ENCODE assay signal across 1 cellular context in the genomic region with DNA sequence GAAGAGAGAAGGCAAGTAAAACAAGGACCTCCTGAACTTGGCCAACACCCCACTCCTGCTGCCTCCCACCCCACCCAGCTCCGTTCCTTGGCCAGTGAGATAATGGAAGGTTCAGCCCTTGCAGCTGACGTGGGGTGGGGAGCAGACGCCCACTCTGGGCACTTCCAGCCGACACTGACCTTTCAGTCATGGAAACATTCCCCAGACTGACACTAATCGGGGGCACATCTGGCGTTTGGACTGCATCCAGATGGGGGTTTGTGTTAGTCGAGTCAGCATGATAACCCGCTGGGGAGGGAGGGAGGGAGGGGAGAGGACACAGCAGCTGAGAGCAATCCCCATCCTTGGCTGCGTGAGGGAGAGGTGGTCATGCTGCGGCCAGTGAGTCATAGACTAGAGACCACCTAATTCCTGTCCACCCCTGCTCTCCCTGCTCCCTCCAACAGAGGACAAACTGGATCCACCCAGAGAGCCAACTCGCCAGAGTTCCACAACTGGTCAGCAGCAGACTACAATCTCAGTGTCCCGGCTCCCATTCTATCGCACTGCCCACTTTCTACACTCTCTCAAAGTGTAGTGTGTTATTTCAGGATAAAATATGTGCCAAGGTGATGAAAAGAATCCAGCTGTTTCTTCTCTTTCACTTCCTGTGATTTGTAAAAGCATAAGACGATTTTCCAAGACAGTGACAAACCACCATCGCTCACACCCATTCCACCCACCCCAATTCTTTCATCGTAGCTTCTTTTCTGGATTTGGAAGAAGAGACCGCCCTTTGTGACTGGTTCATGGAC.
TF ChIP-seq lines count a peak whose summit lies in the region.

No MANE protein-coding gene starts in this region.

TF ChIP-seq in GM23338, 12 proteins besides CTCF, POLR2A, EP300 and RAD21 (continued from another document):
- TF ChIP-seq, protein P1, sequence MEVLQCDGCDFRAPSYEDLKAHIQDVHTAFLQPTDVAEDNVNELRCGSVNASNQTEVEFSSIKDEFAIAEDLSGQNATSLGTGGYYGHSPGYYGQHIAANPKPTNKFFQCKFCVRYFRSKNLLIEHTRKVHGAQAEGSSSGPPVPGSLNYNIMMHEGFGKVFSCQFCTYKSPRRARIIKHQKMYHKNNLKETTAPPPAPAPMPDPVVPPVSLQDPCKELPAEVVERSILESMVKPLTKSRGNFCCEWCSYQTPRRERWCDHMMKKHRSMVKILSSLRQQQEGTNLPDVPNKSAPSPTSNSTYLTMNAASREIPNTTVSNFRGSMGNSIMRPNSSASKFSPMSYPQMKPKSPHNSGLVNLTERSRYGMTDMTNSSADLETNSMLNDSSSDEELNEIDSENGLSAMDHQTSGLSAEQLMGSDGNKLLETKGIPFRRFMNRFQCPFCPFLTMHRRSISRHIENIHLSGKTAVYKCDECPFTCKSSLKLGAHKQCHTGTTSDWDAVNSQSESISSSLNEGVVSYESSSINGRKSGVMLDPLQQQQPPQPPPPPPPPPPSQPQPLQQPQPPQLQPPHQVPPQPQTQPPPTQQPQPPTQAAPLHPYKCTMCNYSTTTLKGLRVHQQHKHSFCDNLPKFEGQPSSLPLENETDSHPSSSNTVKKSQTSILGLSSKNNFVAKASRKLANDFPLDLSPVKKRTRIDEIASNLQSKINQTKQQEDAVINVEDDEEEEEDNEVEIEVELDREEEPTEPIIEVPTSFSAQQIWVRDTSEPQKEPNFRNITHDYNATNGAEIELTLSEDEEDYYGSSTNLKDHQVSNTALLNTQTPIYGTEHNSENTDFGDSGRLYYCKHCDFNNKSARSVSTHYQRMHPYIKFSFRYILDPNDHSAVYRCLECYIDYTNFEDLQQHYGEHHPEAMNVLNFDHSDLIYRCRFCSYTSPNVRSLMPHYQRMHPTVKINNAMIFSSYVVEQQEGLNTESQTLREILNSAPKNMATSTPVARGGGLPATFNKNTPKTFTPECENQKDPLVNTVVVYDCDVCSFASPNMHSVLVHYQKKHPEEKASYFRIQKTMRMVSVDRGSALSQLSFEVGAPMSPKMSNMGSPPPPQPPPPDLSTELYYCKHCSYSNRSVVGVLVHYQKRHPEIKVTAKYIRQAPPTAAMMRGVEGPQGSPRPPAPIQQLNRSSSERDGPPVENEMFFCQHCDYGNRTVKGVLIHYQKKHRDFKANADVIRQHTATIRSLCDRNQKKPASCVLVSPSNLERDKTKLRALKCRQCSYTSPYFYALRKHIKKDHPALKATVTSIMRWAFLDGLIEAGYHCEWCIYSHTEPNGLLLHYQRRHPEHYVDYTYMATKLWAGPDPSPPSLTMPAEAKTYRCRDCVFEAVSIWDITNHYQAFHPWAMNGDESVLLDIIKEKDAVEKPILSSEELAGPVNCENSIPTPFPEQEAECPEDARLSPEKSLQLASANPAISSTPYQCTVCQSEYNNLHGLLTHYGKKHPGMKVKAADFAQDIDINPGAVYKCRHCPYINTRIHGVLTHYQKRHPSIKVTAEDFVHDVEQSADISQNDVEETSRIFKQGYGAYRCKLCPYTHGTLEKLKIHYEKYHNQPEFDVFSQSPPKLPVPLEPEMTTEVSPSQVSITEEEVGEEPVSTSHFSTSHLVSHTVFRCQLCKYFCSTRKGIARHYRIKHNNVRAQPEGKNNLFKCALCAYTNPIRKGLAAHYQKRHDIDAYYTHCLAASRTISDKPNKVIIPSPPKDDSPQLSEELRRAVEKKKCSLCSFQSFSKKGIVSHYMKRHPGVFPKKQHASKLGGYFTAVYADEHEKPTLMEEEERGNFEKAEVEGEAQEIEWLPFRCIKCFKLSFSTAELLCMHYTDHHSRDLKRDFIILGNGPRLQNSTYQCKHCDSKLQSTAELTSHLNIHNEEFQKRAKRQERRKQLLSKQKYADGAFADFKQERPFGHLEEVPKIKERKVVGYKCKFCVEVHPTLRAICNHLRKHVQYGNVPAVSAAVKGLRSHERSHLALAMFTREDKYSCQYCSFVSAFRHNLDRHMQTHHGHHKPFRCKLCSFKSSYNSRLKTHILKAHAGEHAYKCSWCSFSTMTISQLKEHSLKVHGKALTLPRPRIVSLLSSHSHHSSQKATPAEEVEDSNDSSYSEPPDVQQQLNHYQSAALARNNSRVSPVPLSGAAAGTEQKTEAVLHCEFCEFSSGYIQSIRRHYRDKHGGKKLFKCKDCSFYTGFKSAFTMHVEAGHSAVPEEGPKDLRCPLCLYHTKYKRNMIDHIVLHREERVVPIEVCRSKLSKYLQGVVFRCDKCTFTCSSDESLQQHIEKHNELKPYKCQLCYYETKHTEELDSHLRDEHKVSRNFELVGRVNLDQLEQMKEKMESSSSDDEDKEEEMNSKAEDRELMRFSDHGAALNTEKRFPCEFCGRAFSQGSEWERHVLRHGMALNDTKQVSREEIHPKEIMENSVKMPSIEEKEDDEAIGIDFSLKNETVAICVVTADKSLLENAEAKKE (CRISPR knock-in tag; IDR thresholded peaks at IDR 0.05) = no peak
- TF ChIP-seq EZH2phosphoT487 (IDR thresholded peaks at IDR 0.05; ENCODE audit: unreplicated experiment) (no peak), NANOG (IDR thresholded peaks at IDR 0.05; ENCODE audit: borderline replicate concordance) (no peak), CREB1 (CRISPR knock-in tag; IDR thresholded peaks at IDR 0.05; ENCODE audit: low read depth) (no peak), STAT1 (IDR thresholded peaks at IDR 0.05; ENCODE audit: unreplicated experiment) (no peak), EZH2 (IDR thresholded peaks at IDR 0.05; ENCODE audit: low read depth, unreplicated experiment) (no peak), ZNF331 (CRISPR knock-in tag; IDR thresholded peaks at IDR 0.05; ENCODE audit: low read depth) (no peak), ZNF114 (CRISPR knock-in tag; IDR thresholded peaks at IDR 0.05) (no peak)
- TF ChIP-seq, protein P2, sequence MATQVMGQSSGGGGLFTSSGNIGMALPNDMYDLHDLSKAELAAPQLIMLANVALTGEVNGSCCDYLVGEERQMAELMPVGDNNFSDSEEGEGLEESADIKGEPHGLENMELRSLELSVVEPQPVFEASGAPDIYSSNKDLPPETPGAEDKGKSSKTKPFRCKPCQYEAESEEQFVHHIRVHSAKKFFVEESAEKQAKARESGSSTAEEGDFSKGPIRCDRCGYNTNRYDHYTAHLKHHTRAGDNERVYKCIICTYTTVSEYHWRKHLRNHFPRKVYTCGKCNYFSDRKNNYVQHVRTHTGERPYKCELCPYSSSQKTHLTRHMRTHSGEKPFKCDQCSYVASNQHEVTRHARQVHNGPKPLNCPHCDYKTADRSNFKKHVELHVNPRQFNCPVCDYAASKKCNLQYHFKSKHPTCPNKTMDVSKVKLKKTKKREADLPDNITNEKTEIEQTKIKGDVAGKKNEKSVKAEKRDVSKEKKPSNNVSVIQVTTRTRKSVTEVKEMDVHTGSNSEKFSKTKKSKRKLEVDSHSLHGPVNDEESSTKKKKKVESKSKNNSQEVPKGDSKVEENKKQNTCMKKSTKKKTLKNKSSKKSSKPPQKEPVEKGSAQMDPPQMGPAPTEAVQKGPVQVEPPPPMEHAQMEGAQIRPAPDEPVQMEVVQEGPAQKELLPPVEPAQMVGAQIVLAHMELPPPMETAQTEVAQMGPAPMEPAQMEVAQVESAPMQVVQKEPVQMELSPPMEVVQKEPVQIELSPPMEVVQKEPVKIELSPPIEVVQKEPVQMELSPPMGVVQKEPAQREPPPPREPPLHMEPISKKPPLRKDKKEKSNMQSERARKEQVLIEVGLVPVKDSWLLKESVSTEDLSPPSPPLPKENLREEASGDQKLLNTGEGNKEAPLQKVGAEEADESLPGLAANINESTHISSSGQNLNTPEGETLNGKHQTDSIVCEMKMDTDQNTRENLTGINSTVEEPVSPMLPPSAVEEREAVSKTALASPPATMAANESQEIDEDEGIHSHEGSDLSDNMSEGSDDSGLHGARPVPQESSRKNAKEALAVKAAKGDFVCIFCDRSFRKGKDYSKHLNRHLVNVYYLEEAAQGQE (IDR thresholded peaks at IDR 0.05; ENCODE audit: unreplicated experiment) = no peak
